In the genomic region with DNA sequence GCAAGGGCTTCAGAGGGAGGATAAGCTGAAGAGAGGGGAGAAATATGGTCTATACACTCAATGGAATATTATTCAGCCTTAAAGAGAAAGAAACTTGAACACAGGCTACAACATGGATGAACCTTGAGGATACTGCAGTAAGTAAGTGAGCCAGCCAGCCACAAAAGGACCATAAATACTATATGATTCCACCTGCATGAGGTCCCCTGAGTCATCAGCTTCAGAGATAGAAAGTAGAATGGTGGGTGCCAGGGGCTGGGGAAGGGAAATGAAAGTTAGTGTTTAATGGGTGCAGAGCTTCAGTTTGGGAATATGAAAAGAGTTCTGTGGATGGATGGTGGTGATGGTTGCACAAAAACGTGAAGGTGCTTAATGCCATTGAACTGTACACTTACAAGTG, we compare ENCODE assay signal across 25 cellular contexts.
DNase-seq lines count a peak whose midpoint lies in the region; ATAC-seq, FAIRE-seq and TF ChIP-seq lines count a peak whose summit lies in the region.
"Had no signal": no experiment of that assay in that cellular context is flagged by ENCODE, and none has a peak within 500 bp of the region (broad histone marks: within the 10 kb centered on the region; RNA-seq: fewer than 3 reads in every experiment).

No MANE protein-coding gene starts in this region.

- peak overlapping the region; percentile 68 for H3K27ac Mint-ChIP-seq in activated CD4-positive, alpha-beta T cell treated with anti-CD3 and anti-CD28 coated beads, Interleukin-2, amount 10 ng/mL, durations not matched to agents 24 days and 14 days
- H3K27ac Mint-ChIP-seq in naive B cell, result peak overlapping the region in 5 of 6 donors; percentile 35 to 97 (median 81)
- no peak overlapping the region for H3K27ac Mint-ChIP-seq in activated CD8-positive, alpha-beta memory T cell treated with anti-CD3 and anti-CD28 coated beads, Interleukin-2, amount 10 ng/mL, durations not matched to agents 7 days and 5 days

- H3K27ac ChIP-seq in OCI-LY3 (ENCODE audit: low read length), result peak overlapping the region; percentile 90
- H3K27ac ChIP-seq: stomach, transverse colon had no signal

- H3K9ac ChIP-seq in OCI-LY3 (ENCODE audit: low read length), result no peak overlapping the region

- H3K9me3 ChIP-seq in OCI-LY3 (ENCODE audit: insufficient read depth, low read length), result no peaks in the 10 kb centered on the region
- H3K9me3 ChIP-seq: BE2C, transverse colon had no signal

- H3K4me2 ChIP-seq in OCI-LY3 (ENCODE audit: low read length), result peak overlapping the region; percentile 82; the same call in 1 of the 2 replicates

- H3K4me3 ChIP-seq in OCI-LY3 (ENCODE audit: low read length), result 0 out of 2 replicates have a peak overlapping the region, but pooled peaks have one; percentile 4
- H3K4me3 ChIP-seq: stomach, transverse colon had no signal

- H4K20me1 ChIP-seq in OCI-LY3 (ENCODE audit: insufficient read depth, low read length), result no peaks in the 10 kb centered on the region

- TF ChIP-seq POLR2A in GM12892 (IDR thresholded peaks at IDR 0.05; ENCODE audit: low read depth, low read length), result no peak

- no peaks in the 10 kb centered on the region for H3K9me3 Mint-ChIP-seq in activated CD4-positive, alpha-beta T cell treated with anti-CD3 and anti-CD28 coated beads, Interleukin-2, amount 10 ng/mL, durations not matched to agents 24 days and 14 days
- peaks cover 14 to 58% (median 45%) of the 10 kb centered on the region in 7 donors for H3K9me3 Mint-ChIP-seq in naive B cell
- no peaks in the 10 kb centered on the region for H3K9me3 Mint-ChIP-seq in activated CD8-positive, alpha-beta memory T cell treated with anti-CD3 and anti-CD28 coated beads, Interleukin-2, amount 10 ng/mL, durations not matched to agents 7 days and 5 days (ENCODE audit: low read depth)

- no peaks in the 10 kb centered on the region for H3K27me3 ChIP-seq in OCI-LY3 (ENCODE audit: low read depth, low read length)
- H3K27me3 ChIP-seq: BE2C, transverse colon had no signal

- no peak for TF ChIP-seq CTCF in OCI-LY3 (IDR thresholded peaks at IDR 0.05; ENCODE audit: low read depth, low read length)

- CTCF ChIA-PET in activated CD8-positive, alpha-beta memory T cell treated with anti-CD3 and anti-CD28 coated beads, Interleukin-2, amount 10 ng/mL, durations not matched to agents 7 days and 5 days (lab: Charles Lee), result no interaction called here

- intact Hi-C loops in activated CD4-positive, alpha-beta T cell treated with anti-CD3 and anti-CD28 coated beads, Interleukin-2, amount 10 ng/mL, durations not matched to agents 24 days and 14 days (cut with micrococcal nuclease), result no loop called here

- H3K4me3 Mint-ChIP-seq in activated CD4-positive, alpha-beta T cell treated with anti-CD3 and anti-CD28 coated beads, Interleukin-2, amount 10 ng/mL, durations not matched to agents 24 days and 14 days, result no peak overlapping the region
- peak overlapping the region in 6 of 8 donors; percentile 19 to 78 (median 51) for H3K4me3 Mint-ChIP-seq in naive B cell
- H3K4me3 Mint-ChIP-seq in activated CD8-positive, alpha-beta memory T cell treated with anti-CD3 and anti-CD28 coated beads, Interleukin-2, amount 10 ng/mL, durations not matched to agents 7 days and 5 days, result no peak overlapping the region

- no peaks in the 10 kb centered on the region for H3K36me3 ChIP-seq in OCI-LY3 (replicated peaks; ENCODE audit: low read depth, low read length)
- H3K36me3 ChIP-seq: BE2C, stomach, transverse colon had no signal

- no peaks in the 10 kb centered on the region for H3K27me3 Mint-ChIP-seq in activated CD4-positive, alpha-beta T cell treated with anti-CD3 and anti-CD28 coated beads, Interleukin-2, amount 10 ng/mL, durations not matched to agents 24 days and 14 days
- H3K27me3 Mint-ChIP-seq in naive B cell, result no peaks in the 10 kb centered on the region
- H3K27me3 Mint-ChIP-seq in activated CD8-positive, alpha-beta memory T cell treated with anti-CD3 and anti-CD28 coated beads, Interleukin-2, amount 10 ng/mL, durations not matched to agents 7 days and 5 days, result no peaks in the 10 kb centered on the region

- no peaks in the 10 kb centered on the region for H3K36me3 Mint-ChIP-seq in activated CD4-positive, alpha-beta T cell treated with anti-CD3 and anti-CD28 coated beads, Interleukin-2, amount 10 ng/mL, durations not matched to agents 24 days and 14 days (ENCODE audit: low read depth)
- peaks cover 33 to 53% of the 10 kb centered on the region in 2 donors for H3K36me3 Mint-ChIP-seq in naive B cell
- no peaks in the 10 kb centered on the region for H3K36me3 Mint-ChIP-seq in activated CD8-positive, alpha-beta memory T cell treated with anti-CD3 and anti-CD28 coated beads, Interleukin-2, amount 10 ng/mL, durations not matched to agents 7 days and 5 days

- peaks cover 39% of the 10 kb centered on the region for H3K4me1 ChIP-seq in OCI-LY3 (ENCODE audit: low read length)
- H3K4me1 ChIP-seq: BE2C, stomach, transverse colon had no signal

- no peak for DNase-seq in activated CD4-positive, alpha-beta T cell treated with anti-CD3 and anti-CD28 coated beads, Interleukin-2, amount 10 ng/mL, durations not matched to agents 24 days and 14 days
- DNase-seq in activated CD4-positive, alpha-beta T cell treated with anti-CD3 and anti-CD28 coated beads, Interleukin-2, amount 50 U/mL, for 1 hour, result no peak
- DNase-seq in GM12892 (ENCODE audit: insufficient read length), result no peak
- no peak for DNase-seq in naive B cell
- DNase-seq in NCI-H1105 treated with DMSO at 0.1 percent for 48 hours (lab: John Stamatoyannopoulos, UW), result no peak
- no peak for DNase-seq in activated CD8-positive, alpha-beta memory T cell treated with anti-CD3 and anti-CD28 coated beads, Interleukin-2, amount 10 ng/mL, durations not matched to agents 7 days and 5 days
- DNase-seq in middle frontal gyrus (ENCODE audit: extremely low spot score, low spot score), result no peak
- DNase-seq: activated CD8-positive, alpha-beta memory T cell treated with anti-CD3 and anti-CD28 coated beads, Interleukin-2, amount 50 U/mL, for 48 hours; activated effector memory CD4-positive, alpha-beta T cell treated with anti-CD3 and anti-CD28 coated beads, Interleukin-2, amount 50 U/mL, for 16 hours; amygdala; BE2C; Calu3; HCEC 1CT; NCI-H1092; NCI-H2029; NCI-H226; NCI-H748 treated with DMSO at 0.1 percent for 48 hours; Right ventricle myocardium superior; small intestine; stimulated activated CD4-positive, alpha-beta T cell treated with anti-CD3 and anti-CD28 coated beads, Interleukin-4, amount 100 ng/mL, for 1 hour; stomach; SW 1271; transverse colon had no signal

- FAIRE-seq in GM12892 (lab: Jason Lieb, UNC), result peak; percentile 24
- FAIRE-seq: A204.1, small intestine had no signal

- H3K79me2 ChIP-seq in OCI-LY3 (ENCODE audit: low read length), result no peaks in the 10 kb centered on the region

- peak in 1 of 2 donors; percentile 9 for ATAC-seq in naive B cell (ENCODE audit: low read depth in 2 of 2)
- ATAC-seq in activated CD8-positive, alpha-beta memory T cell treated with anti-CD3 and anti-CD28 coated beads, Interleukin-2, amount 10 ng/mL, durations not matched to agents 7 days and 5 days, result no peak

- no peak overlapping the region for H2AFZ ChIP-seq in OCI-LY3 (ENCODE audit: low read depth, low read length)

- peaks cover 6% of the 10 kb centered on the region for H3K4me1 Mint-ChIP-seq in activated CD4-positive, alpha-beta T cell treated with anti-CD3 and anti-CD28 coated beads, Interleukin-2, amount 10 ng/mL, durations not matched to agents 24 days and 14 days
- H3K4me1 Mint-ChIP-seq in naive B cell, result peaks cover 56 to 64% (median 56%) of the 10 kb centered on the region in 3 donors
- peaks cover 14% of the 10 kb centered on the region for H3K4me1 Mint-ChIP-seq in activated CD8-positive, alpha-beta memory T cell treated with anti-CD3 and anti-CD28 coated beads, Interleukin-2, amount 10 ng/mL, durations not matched to agents 7 days and 5 days

Comparison
In these comparisons a context has a peak if more than half of its experiments do, and no peak if none do; other contexts are left out.
1. H3K4me3 Mint-ChIP-seq: peak in naive B cell (6 of 8); none in activated CD4-positive, alpha-beta T cell treated with anti-CD3 and anti-CD28 coated beads, Interleukin-2, amount 10 ng/mL, durations not matched to agents 24 days and 14 days (single experiment) and activated CD8-positive, alpha-beta memory T cell treated with anti-CD3 and anti-CD28 coated beads, Interleukin-2, amount 10 ng/mL, durations not matched to agents 7 days and 5 days (single experiment).